Comparison of ENCODE assay signal across 14 cellular contexts in genomic region chr11:72778535-72779494, GRCh38. TPM values are rescaled to one million over a fixed set of nuclear protein-coding genes. Genes with fewer than 3 reads are reported as not detected.
DNase-seq lines count a peak whose midpoint lies in the region; ATAC-seq and TF ChIP-seq lines count a peak whose summit lies in the region.
"Had no signal": no experiment of that assay in that cellular context is flagged by ENCODE, and none has a peak within 500 bp of the region (broad histone marks: within the 10 kb centered on the region; RNA-seq: fewer than 3 reads in every experiment).

No MANE protein-coding gene starts in this region.

- intact Hi-C loops in CD4-positive, alpha-beta memory T cell (cut with micrococcal nuclease), result no loop called here

- peak overlapping the region in 4 of 8 donors; percentile 17 to 86 (median 76) for H3K4me3 Mint-ChIP-seq in CD4-positive, alpha-beta memory T cell
- no peak overlapping the region for H3K4me3 Mint-ChIP-seq in endodermal cell
- peak overlapping the region; percentile 82 for H3K4me3 Mint-ChIP-seq in neural crest cell
- H3K4me3 Mint-ChIP-seq: activated naive CD8-positive, alpha-beta T cell treated with anti-CD3 and anti-CD28 coated beads, Interleukin-2, amount 10 ng/mL, durations not matched to agents 7 days and 5 days had no signal

- no peak overlapping the region for H3K9ac ChIP-seq in endodermal cell (ENCODE audit: extremely low read depth, low read length, poor library complexity, severe bottlenecking)

- H3K9me3 ChIP-seq in CD4-positive, alpha-beta memory T cell (ENCODE audit: control insufficient read depth in 1 of 2, low read length in 2 of 2), result no peaks in the 10 kb centered on the region
- no peaks in the 10 kb centered on the region for H3K9me3 ChIP-seq in endodermal cell (ENCODE audit: control insufficient read depth, low read length)
- H3K9me3 ChIP-seq: esophagus squamous epithelium, psoas muscle, uterus had no signal

- H3K27me3 Mint-ChIP-seq in CD4-positive, alpha-beta memory T cell, result no peaks in the 10 kb centered on the region
- peaks cover 7% of the 10 kb centered on the region for H3K27me3 Mint-ChIP-seq in endodermal cell (ENCODE audit: insufficient read depth)
- peaks cover 17% of the 10 kb centered on the region for H3K27me3 Mint-ChIP-seq in neural crest cell (ENCODE audit: low read depth)

- WGBS in endodermal cell (ENCODE audit: insufficient coverage in 1 of 2, insufficient read length in 1 of 2), 2 experiments, result 87 to 100% methylated on average over 3 to 7 of the region's 7 CpGs

- no peaks in the 10 kb centered on the region for H3K36me3 ChIP-seq in CD4-positive, alpha-beta memory T cell (ENCODE audit: insufficient read depth, low read length)
- no peaks in the 10 kb centered on the region for H3K36me3 ChIP-seq in endodermal cell (ENCODE audit: control insufficient read depth, insufficient read depth, low read length)
- H3K36me3 ChIP-seq: uterus had no signal

- ATAC-seq in GM18858 (IDR thresholded peaks at IDR 0.05; ENCODE audit: unreplicated experiment), result no peak
- ATAC-seq: psoas muscle had no signal

- TF ChIP-seq CTCF in endodermal cell (conservative IDR thresholded peaks at IDR 0.05), result no peak
- no peak for TF ChIP-seq CTCF in neural crest cell (conservative IDR thresholded peaks at IDR 0.05)

- H3K27ac ChIP-seq in CD4-positive, alpha-beta memory T cell (ENCODE audit: low read depth, low read length), result no peak overlapping the region
- H3K27ac ChIP-seq in endodermal cell (ENCODE audit: low read depth, low read length), result no peak overlapping the region
- H3K27ac ChIP-seq: esophagus squamous epithelium, psoas muscle had no signal

- DNase-seq in CD4-positive, alpha-beta memory T cell, result no peak
- DNase-seq in NCI-H1694 treated with DMSO at 0.1 percent for 48 hours (lab: John Stamatoyannopoulos, UW), result peak; percentile 37
- peak; percentile 53 for DNase-seq in endodermal cell
- no peak for DNase-seq in neural crest cell (ENCODE audit: low read depth, low spot score)
- DNase-seq in Ammon's horn (ENCODE audit: low spot score), result no peak
- no peak for DNase-seq in GM03348 (ENCODE audit: low spot score)
- DNase-seq in activated effector memory CD4-positive, alpha-beta T cell treated with anti-CD3 and anti-CD28 coated beads, Interleukin-2, amount 50 U/mL, for 16 hours, result no peak
- DNase-seq: activated CD8-positive, alpha-beta memory T cell treated with anti-CD3 and anti-CD28 coated beads, Interleukin-2, amount 50 U/mL, for 4 hours; activated naive CD8-positive, alpha-beta T cell treated with anti-CD3 and anti-CD28 coated beads, Interleukin-2, amount 10 ng/mL, durations not matched to agents 7 days and 5 days; cortex of kidney; esophagus squamous epithelium; psoas muscle; uterus had no signal

- H3K27ac Mint-ChIP-seq in CD4-positive, alpha-beta memory T cell, result peak overlapping the region in 4 of 7 donors; percentile 48 to 86 (median 66)
- H3K27ac Mint-ChIP-seq in endodermal cell (no peak overlapping the region), neural crest cell (ENCODE audit: unreplicated experiment) (no peak overlapping the region)
- H3K27ac Mint-ChIP-seq: activated naive CD8-positive, alpha-beta T cell treated with anti-CD3 and anti-CD28 coated beads, Interleukin-2, amount 10 ng/mL, durations not matched to agents 7 days and 5 days had no signal

- H3K4me1 Mint-ChIP-seq in CD4-positive, alpha-beta memory T cell, result peaks cover 13 to 62% (median 32%) of the 10 kb centered on the region in 4 donors
- H3K4me1 Mint-ChIP-seq in endodermal cell, result peaks cover 11% of the 10 kb centered on the region
- peaks cover 20% of the 10 kb centered on the region for H3K4me1 Mint-ChIP-seq in neural crest cell

- H3K9me3 Mint-ChIP-seq in CD4-positive, alpha-beta memory T cell, result peaks cover 0 to 3% (median 0%) of the 10 kb centered on the region in 8 donors
- H3K9me3 Mint-ChIP-seq in endodermal cell, result no peaks in the 10 kb centered on the region
- no peaks in the 10 kb centered on the region for H3K9me3 Mint-ChIP-seq in neural crest cell
- H3K9me3 Mint-ChIP-seq: activated naive CD8-positive, alpha-beta T cell treated with anti-CD3 and anti-CD28 coated beads, Interleukin-2, amount 10 ng/mL, durations not matched to agents 7 days and 5 days had no signal

- no peaks in the 10 kb centered on the region for H3K36me3 Mint-ChIP-seq in CD4-positive, alpha-beta memory T cell
- peaks cover 5% of the 10 kb centered on the region for H3K36me3 Mint-ChIP-seq in endodermal cell (ENCODE audit: low read depth)
- H3K36me3 Mint-ChIP-seq in neural crest cell (ENCODE audit: low read depth), result no peaks in the 10 kb centered on the region
- H3K36me3 Mint-ChIP-seq: activated naive CD8-positive, alpha-beta T cell treated with anti-CD3 and anti-CD28 coated beads, Interleukin-2, amount 10 ng/mL, durations not matched to agents 7 days and 5 days had no signal

- no peaks in the 10 kb centered on the region for H3K27me3 ChIP-seq in CD4-positive, alpha-beta memory T cell (ENCODE audit: insufficient read depth, low read length)
- peaks cover 14% of the 10 kb centered on the region for H3K27me3 ChIP-seq in endodermal cell (ENCODE audit: control insufficient read depth, insufficient read depth, low read length, poor library complexity, severe bottlenecking)
- H3K27me3 ChIP-seq: esophagus squamous epithelium, uterus had no signal

- POLR2A ChIA-PET in CD4-positive, alpha-beta memory T cell (lab: Charles Lee; ENCODE audit: partially characterized antibody), result no interaction called here

- CTCF ChIA-PET in CD4-positive, alpha-beta memory T cell (lab: Charles Lee; ENCODE audit: partially characterized antibody), result interaction anchor here (0.7 to 2.4 kb wide), 2 partner anchors 15 to 54 kb away, joined by 3 to 7 read pairs; partner anchors contain the start of gene STARD10

- H3K4me1 ChIP-seq in CD4-positive, alpha-beta memory T cell (ENCODE audit: insufficient read depth, low read length), result peaks cover 31% of the 10 kb centered on the region
- peaks cover 4% of the 10 kb centered on the region for H3K4me1 ChIP-seq in endodermal cell (ENCODE audit: control insufficient read depth, insufficient read depth, low read length)
- H3K4me1 ChIP-seq: uterus had no signal

- no peak overlapping the region for H3K4me3 ChIP-seq in CD4-positive, alpha-beta memory T cell (ENCODE audit: low read length in 2 of 2)
- no peak overlapping the region for H3K4me3 ChIP-seq in endodermal cell (ENCODE audit: low read length)
- H3K4me3 ChIP-seq: esophagus squamous epithelium, psoas muscle, uterus had no signal

RNA-seq across cellular contexts. Expression of gene STARD10, which starts 15.0 kb away (rescaled TPM):
- total RNA-seq in CD4-positive, alpha-beta memory T cell, result 10 to 100 TPM; 23.0 to 23.5 TPM
- 10 to 100 TPM; 24.9 to 27.0 TPM for polyA plus RNA-seq in CD4-positive, alpha-beta memory T cell
- total RNA-seq in endodermal cell, result 10 to 100 TPM; 32.2 to 33.3 TPM
- 23.2 TPM for polyA plus RNA-seq in endodermal cell (2013, experiment 1 of 2)
- polyA plus RNA-seq in endodermal cell (2013, experiment 2 of 2), result 21.0 TPM
- total RNA-seq in neural crest cell, result 12.6 and 13.5 TPM in 2 replicates

RNA-seq across cellular contexts. Expression of gene ARAP1, which starts 26.6 kb away (rescaled TPM):
- total RNA-seq in CD4-positive, alpha-beta memory T cell, result 100 to 1,000 TPM; 144 to 157 TPM
- 10 to 100 TPM in 1 of 2 donors, 1 to 10 TPM in 1; 9.5 to 36.8 TPM for polyA plus RNA-seq in CD4-positive, alpha-beta memory T cell
- total RNA-seq in endodermal cell (10 to 100 TPM; 74.4 to 88.3 TPM), neural crest cell (79.0 and 80.7 TPM in 2 replicates)
- 33.5 TPM for polyA plus RNA-seq in endodermal cell (2013, experiment 1 of 2)
- 27.9 TPM for polyA plus RNA-seq in endodermal cell (2013, experiment 2 of 2)

RNA-seq across cellular contexts. Expression of gene ATG16L2, which starts 35.4 kb away (rescaled TPM):
- 100 to 1,000 TPM; 194 to 202 TPM for total RNA-seq in CD4-positive, alpha-beta memory T cell
- 10 to 100 TPM; 13.2 to 24.1 TPM for polyA plus RNA-seq in CD4-positive, alpha-beta memory T cell
- 10 to 100 TPM; 32.2 to 34.2 TPM for total RNA-seq in endodermal cell
- 21.4 TPM for polyA plus RNA-seq in endodermal cell (2013, experiment 1 of 2)
- 15.2 TPM for polyA plus RNA-seq in endodermal cell (2013, experiment 2 of 2)
- total RNA-seq in neural crest cell, result 22.7 and 24.5 TPM in 2 replicates

Comparison
In these comparisons a context has a peak if more than half of its experiments do, and no peak if none do; other contexts are left out.
1. DNase-seq: peak in NCI-H1694 treated with DMSO at 0.1 percent for 48 hours (single experiment) and endodermal cell (single experiment); none in CD4-positive, alpha-beta memory T cell (0 of 5), neural crest cell (single experiment), Ammon's horn (single experiment), GM03348 (single experiment) and activated effector memory CD4-positive, alpha-beta T cell treated with anti-CD3 and anti-CD28 coated beads, Interleukin-2, amount 50 U/mL, for 16 hours (single experiment).
2. H3K27ac Mint-ChIP-seq: peak in CD4-positive, alpha-beta memory T cell (4 of 7); none in endodermal cell (single experiment) and neural crest cell (single experiment).